In the genomic region with DNA sequence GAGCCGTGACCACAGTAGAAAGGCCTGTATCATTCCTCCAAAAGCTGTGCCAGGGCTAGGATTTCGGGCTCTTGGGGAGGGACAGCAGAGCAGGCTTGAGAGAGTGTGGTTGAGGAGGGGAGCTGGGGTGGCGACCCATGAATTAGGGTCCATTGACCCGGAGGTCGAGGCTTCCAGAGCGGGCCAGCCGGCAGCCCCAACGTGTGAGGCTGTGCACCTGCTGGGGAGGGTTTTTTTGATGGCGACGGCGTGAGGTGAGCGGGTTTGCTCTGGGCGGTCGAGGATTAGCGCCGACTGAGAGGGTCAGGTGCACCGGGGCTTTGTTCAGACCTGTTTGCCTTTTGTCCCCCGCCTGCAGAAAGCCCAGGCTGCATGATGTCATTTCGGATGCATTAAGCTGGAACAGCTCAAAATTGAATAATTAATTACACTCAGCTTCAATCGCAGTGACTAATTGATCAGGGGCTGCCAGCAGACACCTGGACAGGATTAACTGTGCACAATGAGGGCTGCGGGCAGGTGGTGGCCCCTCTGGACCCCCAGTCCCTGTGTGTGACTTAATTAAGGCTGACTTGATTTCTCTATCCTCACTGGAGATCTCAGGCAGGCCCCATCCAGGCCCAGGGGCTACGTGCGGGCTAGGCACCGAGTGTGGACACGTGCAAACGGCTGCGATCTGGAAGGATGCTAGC, we compare ENCODE assay signal across 1 cellular context.
TF ChIP-seq lines count a peak whose summit lies in the region.

No MANE protein-coding gene starts in this region.

TF ChIP-seq in H1, 55 proteins besides CTCF, POLR2A, EP300 and RAD21:
- TF ChIP-seq RNF2 (IDR thresholded peaks at IDR 0.05; ENCODE audit: borderline replicate concordance, low read depth, low read length, missing control alignments, poor library complexity, severe bottlenecking) (no peak), TAF7 (optimal IDR thresholded peaks at IDR 0.05; ENCODE audit: borderline replicate concordance, low read depth, low read length) (no peak), MAFK (IDR thresholded peaks at IDR 0.05; ENCODE audit: low read depth, low read length) (no peak), PHF8 (conservative IDR thresholded peaks at IDR 0.05; ENCODE audit: low read depth, low read length) (no peak), EZH2 (IDR thresholded peaks at IDR 0.05; ENCODE audit: low read depth, low read length, severe bottlenecking) (no peak), RBBP5 (IDR thresholded peaks at IDR 0.05; ENCODE audit: borderline replicate concordance, low read depth, low read length) (no peak), EGR1 (IDR thresholded peaks at IDR 0.05; ENCODE audit: borderline replicate concordance, low read depth, low read length) (no peak), RFX5 (IDR thresholded peaks at IDR 0.05; ENCODE audit: borderline replicate concordance, low read depth, low read length) (no peak), POLR2AphosphoS5 (IDR thresholded peaks at IDR 0.05; ENCODE audit: low read depth, low read length) (no peak), KDM1A (IDR thresholded peaks at IDR 0.05; ENCODE audit: borderline replicate concordance, low read length) (no peak), SP1 (IDR thresholded peaks at IDR 0.05; ENCODE audit: low read depth, low read length) (no peak), RXRA (IDR thresholded peaks at IDR 0.05; ENCODE audit: insufficient read depth, low read depth, low read length) (no peak), SAP30 (IDR thresholded peaks at IDR 0.05; ENCODE audit: insufficient read depth, insufficient replicate concordance, low read length) (no peak)
- TF ChIP-seq, protein P1, sequence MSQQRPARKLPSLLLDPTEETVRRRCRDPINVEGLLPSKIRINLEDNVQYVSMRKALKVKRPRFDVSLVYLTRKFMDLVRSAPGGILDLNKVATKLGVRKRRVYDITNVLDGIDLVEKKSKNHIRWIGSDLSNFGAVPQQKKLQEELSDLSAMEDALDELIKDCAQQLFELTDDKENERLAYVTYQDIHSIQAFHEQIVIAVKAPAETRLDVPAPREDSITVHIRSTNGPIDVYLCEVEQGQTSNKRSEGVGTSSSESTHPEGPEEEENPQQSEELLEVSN (IDR thresholded peaks at IDR 0.05), result peak; percentile 65
- TF ChIP-seq, protein P2, sequence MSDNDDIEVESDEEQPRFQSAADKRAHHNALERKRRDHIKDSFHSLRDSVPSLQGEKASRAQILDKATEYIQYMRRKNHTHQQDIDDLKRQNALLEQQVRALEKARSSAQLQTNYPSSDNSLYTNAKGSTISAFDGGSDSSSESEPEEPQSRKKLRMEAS (IDR thresholded peaks at IDR 0.05), result peak; percentile 48; the same call in 1 of the 2 replicates
- TF ChIP-seq, protein P3, sequence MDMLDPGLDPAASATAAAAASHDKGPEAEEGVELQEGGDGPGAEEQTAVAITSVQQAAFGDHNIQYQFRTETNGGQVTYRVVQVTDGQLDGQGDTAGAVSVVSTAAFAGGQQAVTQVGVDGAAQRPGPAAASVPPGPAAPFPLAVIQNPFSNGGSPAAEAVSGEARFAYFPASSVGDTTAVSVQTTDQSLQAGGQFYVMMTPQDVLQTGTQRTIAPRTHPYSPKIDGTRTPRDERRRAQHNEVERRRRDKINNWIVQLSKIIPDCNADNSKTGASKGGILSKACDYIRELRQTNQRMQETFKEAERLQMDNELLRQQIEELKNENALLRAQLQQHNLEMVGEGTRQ (IDR thresholded peaks at IDR 0.05; ENCODE audit: low read length), result no peak
- TF ChIP-seq, protein P4, sequence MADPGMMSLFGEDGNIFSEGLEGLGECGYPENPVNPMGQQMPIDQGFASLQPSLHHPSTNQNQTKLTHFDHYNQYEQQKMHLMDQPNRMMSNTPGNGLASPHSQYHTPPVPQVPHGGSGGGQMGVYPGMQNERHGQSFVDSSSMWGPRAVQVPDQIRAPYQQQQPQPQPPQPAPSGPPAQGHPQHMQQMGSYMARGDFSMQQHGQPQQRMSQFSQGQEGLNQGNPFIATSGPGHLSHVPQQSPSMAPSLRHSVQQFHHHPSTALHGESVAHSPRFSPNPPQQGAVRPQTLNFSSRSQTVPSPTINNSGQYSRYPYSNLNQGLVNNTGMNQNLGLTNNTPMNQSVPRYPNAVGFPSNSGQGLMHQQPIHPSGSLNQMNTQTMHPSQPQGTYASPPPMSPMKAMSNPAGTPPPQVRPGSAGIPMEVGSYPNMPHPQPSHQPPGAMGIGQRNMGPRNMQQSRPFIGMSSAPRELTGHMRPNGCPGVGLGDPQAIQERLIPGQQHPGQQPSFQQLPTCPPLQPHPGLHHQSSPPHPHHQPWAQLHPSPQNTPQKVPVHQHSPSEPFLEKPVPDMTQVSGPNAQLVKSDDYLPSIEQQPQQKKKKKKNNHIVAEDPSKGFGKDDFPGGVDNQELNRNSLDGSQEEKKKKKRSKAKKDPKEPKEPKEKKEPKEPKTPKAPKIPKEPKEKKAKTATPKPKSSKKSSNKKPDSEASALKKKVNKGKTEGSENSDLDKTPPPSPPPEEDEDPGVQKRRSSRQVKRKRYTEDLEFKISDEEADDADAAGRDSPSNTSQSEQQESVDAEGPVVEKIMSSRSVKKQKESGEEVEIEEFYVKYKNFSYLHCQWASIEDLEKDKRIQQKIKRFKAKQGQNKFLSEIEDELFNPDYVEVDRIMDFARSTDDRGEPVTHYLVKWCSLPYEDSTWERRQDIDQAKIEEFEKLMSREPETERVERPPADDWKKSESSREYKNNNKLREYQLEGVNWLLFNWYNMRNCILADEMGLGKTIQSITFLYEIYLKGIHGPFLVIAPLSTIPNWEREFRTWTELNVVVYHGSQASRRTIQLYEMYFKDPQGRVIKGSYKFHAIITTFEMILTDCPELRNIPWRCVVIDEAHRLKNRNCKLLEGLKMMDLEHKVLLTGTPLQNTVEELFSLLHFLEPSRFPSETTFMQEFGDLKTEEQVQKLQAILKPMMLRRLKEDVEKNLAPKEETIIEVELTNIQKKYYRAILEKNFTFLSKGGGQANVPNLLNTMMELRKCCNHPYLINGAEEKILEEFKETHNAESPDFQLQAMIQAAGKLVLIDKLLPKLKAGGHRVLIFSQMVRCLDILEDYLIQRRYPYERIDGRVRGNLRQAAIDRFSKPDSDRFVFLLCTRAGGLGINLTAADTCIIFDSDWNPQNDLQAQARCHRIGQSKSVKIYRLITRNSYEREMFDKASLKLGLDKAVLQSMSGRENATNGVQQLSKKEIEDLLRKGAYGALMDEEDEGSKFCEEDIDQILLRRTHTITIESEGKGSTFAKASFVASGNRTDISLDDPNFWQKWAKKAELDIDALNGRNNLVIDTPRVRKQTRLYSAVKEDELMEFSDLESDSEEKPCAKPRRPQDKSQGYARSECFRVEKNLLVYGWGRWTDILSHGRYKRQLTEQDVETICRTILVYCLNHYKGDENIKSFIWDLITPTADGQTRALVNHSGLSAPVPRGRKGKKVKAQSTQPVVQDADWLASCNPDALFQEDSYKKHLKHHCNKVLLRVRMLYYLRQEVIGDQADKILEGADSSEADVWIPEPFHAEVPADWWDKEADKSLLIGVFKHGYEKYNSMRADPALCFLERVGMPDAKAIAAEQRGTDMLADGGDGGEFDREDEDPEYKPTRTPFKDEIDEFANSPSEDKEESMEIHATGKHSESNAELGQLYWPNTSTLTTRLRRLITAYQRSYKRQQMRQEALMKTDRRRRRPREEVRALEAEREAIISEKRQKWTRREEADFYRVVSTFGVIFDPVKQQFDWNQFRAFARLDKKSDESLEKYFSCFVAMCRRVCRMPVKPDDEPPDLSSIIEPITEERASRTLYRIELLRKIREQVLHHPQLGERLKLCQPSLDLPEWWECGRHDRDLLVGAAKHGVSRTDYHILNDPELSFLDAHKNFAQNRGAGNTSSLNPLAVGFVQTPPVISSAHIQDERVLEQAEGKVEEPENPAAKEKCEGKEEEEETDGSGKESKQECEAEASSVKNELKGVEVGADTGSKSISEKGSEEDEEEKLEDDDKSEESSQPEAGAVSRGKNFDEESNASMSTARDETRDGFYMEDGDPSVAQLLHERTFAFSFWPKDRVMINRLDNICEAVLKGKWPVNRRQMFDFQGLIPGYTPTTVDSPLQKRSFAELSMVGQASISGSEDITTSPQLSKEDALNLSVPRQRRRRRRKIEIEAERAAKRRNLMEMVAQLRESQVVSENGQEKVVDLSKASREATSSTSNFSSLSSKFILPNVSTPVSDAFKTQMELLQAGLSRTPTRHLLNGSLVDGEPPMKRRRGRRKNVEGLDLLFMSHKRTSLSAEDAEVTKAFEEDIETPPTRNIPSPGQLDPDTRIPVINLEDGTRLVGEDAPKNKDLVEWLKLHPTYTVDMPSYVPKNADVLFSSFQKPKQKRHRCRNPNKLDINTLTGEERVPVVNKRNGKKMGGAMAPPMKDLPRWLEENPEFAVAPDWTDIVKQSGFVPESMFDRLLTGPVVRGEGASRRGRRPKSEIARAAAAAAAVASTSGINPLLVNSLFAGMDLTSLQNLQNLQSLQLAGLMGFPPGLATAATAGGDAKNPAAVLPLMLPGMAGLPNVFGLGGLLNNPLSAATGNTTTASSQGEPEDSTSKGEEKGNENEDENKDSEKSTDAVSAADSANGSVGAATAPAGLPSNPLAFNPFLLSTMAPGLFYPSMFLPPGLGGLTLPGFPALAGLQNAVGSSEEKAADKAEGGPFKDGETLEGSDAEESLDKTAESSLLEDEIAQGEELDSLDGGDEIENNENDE (IDR thresholded peaks at IDR 0.05; ENCODE audit: insufficient replicate concordance, low read length), result no peak
